In genomic region chr3:196611761-196612483, GRCh38 we compare ENCODE assay signal across 9 cellular contexts. TPM values are rescaled to one million over a fixed set of nuclear protein-coding genes. Genes with fewer than 3 reads are reported as not detected.
DNase-seq lines count a peak whose midpoint lies in the region; ATAC-seq, FAIRE-seq and TF ChIP-seq lines count a peak whose summit lies in the region.
"Had no signal": no experiment of that assay in that cellular context is flagged by ENCODE, and none has a peak within 500 bp of the region (broad histone marks: within the 10 kb centered on the region; RNA-seq: fewer than 3 reads in every experiment).

No MANE protein-coding gene starts in this region.

- no peak for ATAC-seq in stimulated activated naive CD8-positive, alpha-beta T cell treated with anti-CD3 and anti-CD28 coated beads, Interleukin-15, Interleukin-2, amounts not matched to agents 100 U/mL and 50 U/mL, for 24 hours
- ATAC-seq in lung (ENCODE audit: insufficient read depth, low FRiP score) (no peak), GM19455 (IDR thresholded peaks at IDR 0.05; ENCODE audit: unreplicated experiment) (no peak)

- peak overlapping the region; percentile 54 to 85 for H3K27ac ChIP-seq in lung (ENCODE audit: low read depth in 1 of 2, low read length in 1 of 2)

- FAIRE-seq in GM12891 (lab: Jason Lieb, UNC) = no peak

- no peaks in the 10 kb centered on the region for H3K36me3 ChIP-seq in lung (ENCODE audit: control insufficient read depth in 2 of 2, insufficient read depth in 2 of 2, low read length in 2 of 2)

- TF ChIP-seq POLR2A in GM12891 (IDR thresholded peaks at IDR 0.05; ENCODE audit: low read depth, low read length) = no peak

- H3K9me3 Mint-ChIP-seq in stimulated activated naive CD8-positive, alpha-beta T cell treated with anti-CD3 and anti-CD28 coated beads, Interleukin-15, Interleukin-2, amounts not matched to agents 100 ng/mL and 50 ng/mL, for 24 hours = no peaks in the 10 kb centered on the region
- H3K9me3 Mint-ChIP-seq in activated naive CD8-positive, alpha-beta T cell treated with anti-CD3 and anti-CD28 coated beads for 36 hours = peaks cover 1% of the 10 kb centered on the region

- no peaks in the 10 kb centered on the region for H3K9me3 ChIP-seq in lung (ENCODE audit: control insufficient read depth in 2 of 2, insufficient read depth in 1 of 2, low read length in 1 of 2)

- peaks cover 0 to 4% of the 10 kb centered on the region in 2 donors for H3K4me1 ChIP-seq in lung (ENCODE audit: control insufficient read depth in 2 of 2, insufficient read depth in 2 of 2, low read length in 2 of 2)

- H3K27me3 ChIP-seq in lung (ENCODE audit: control insufficient read depth, insufficient read depth) = no peaks in the 10 kb centered on the region

- H3K4me3 ChIP-seq in lung = no peak overlapping the region

- no peaks in the 10 kb centered on the region for H3K27me3 Mint-ChIP-seq in stimulated activated naive CD8-positive, alpha-beta T cell treated with anti-CD3 and anti-CD28 coated beads, Interleukin-15, Interleukin-2, amounts not matched to agents 100 ng/mL and 50 ng/mL, for 24 hours
- H3K27me3 Mint-ChIP-seq in activated naive CD8-positive, alpha-beta T cell treated with anti-CD3 and anti-CD28 coated beads for 36 hours = no peaks in the 10 kb centered on the region

- H3K4me3 Mint-ChIP-seq in stimulated activated naive CD8-positive, alpha-beta T cell treated with anti-CD3 and anti-CD28 coated beads, Interleukin-15, Interleukin-2, amounts not matched to agents 100 ng/mL and 50 ng/mL, for 24 hours = no peak overlapping the region
- no peak overlapping the region for H3K4me3 Mint-ChIP-seq in activated naive CD8-positive, alpha-beta T cell treated with anti-CD3 and anti-CD28 coated beads for 36 hours

- H3K27ac Mint-ChIP-seq in stimulated activated naive CD8-positive, alpha-beta T cell treated with anti-CD3 and anti-CD28 coated beads, Interleukin-15, Interleukin-2, amounts not matched to agents 100 ng/mL and 50 ng/mL, for 24 hours = peak overlapping the region; percentile 68
- peak overlapping the region; percentile 73 for H3K27ac Mint-ChIP-seq in activated naive CD8-positive, alpha-beta T cell treated with anti-CD3 and anti-CD28 coated beads for 36 hours

- no peaks in the 10 kb centered on the region for H3K36me3 Mint-ChIP-seq in stimulated activated naive CD8-positive, alpha-beta T cell treated with anti-CD3 and anti-CD28 coated beads, Interleukin-15, Interleukin-2, amounts not matched to agents 100 ng/mL and 50 ng/mL, for 24 hours (ENCODE audit: low read depth)
- H3K36me3 Mint-ChIP-seq in activated naive CD8-positive, alpha-beta T cell treated with anti-CD3 and anti-CD28 coated beads for 36 hours = no peaks in the 10 kb centered on the region

- 24 to 49% methylated on average over 10 of the region's 10 CpGs for WGBS in lung, 2 donors

- H3K4me1 Mint-ChIP-seq in stimulated activated naive CD8-positive, alpha-beta T cell treated with anti-CD3 and anti-CD28 coated beads, Interleukin-15, Interleukin-2, amounts not matched to agents 100 ng/mL and 50 ng/mL, for 24 hours (ENCODE audit: low read depth) = peaks cover 31% of the 10 kb centered on the region
- peaks cover 24% of the 10 kb centered on the region for H3K4me1 Mint-ChIP-seq in activated naive CD8-positive, alpha-beta T cell treated with anti-CD3 and anti-CD28 coated beads for 36 hours

- TF ChIP-seq CTCF in lung (IDR thresholded peaks at IDR 0.05; ENCODE audit: control extremely low read depth, extremely low read depth) = no peak

- DNase-seq in stimulated activated naive CD8-positive, alpha-beta T cell treated with anti-CD3 and anti-CD28 coated beads, Interleukin-15, Interleukin-2, amounts not matched to agents 100 U/mL and 50 U/mL, for 24 hours = no peak
- no peak for DNase-seq in activated naive CD8-positive, alpha-beta T cell treated with anti-CD3 and anti-CD28 coated beads for 36 hours
- DNase-seq in lung (ENCODE audit: low spot score) = no peak
- DNase-seq in NCI-H1105 treated with DMSO at 0.1 percent for 48 hours (lab: John Stamatoyannopoulos, UW) = no peak
- no peak for DNase-seq in GM12891 (ENCODE audit: insufficient read length, low spot score)
- DNase-seq in NCI-H526 (lab: John Stamatoyannopoulos, UW) = no peak
- DNase-seq: effector CD8-positive, alpha-beta T cell had no signal

TF ChIP-seq in GM12891, 5 proteins besides CTCF, POLR2A, EP300 and RAD21:
- no peak for TF ChIP-seq POLR2AphosphoS5 (IDR thresholded peaks at IDR 0.05; ENCODE audit: low read depth, low read length)
- TF ChIP-seq SPI1 (IDR thresholded peaks at IDR 0.05; ENCODE audit: low read depth, low read length) = no peak
- TF ChIP-seq POU2F2 (IDR thresholded peaks at IDR 0.05; ENCODE audit: low read depth, low read length) = no peak
- no peak for TF ChIP-seq TAF1 (IDR thresholded peaks at IDR 0.05; ENCODE audit: low read depth, low read length)
- TF ChIP-seq PAX5 (IDR thresholded peaks at IDR 0.05; ENCODE audit: insufficient read depth, low read length, severe bottlenecking) = no peak

RNA-seq across cellular contexts. Expression of gene NRROS, which starts 27.6 kb away (rescaled TPM):
- 10 to 100 TPM; 21.2 to 22.0 TPM for total RNA-seq in activated naive CD8-positive, alpha-beta T cell treated with anti-CD3 and anti-CD28 coated beads for 36 hours
- 10 to 100 TPM in 1 of 2 donors, 1 to 10 TPM in 1; 9.7 to 17.6 TPM for total RNA-seq in lung
- 10 to 100 TPM in 1 of 2 donors, 1 to 10 TPM in 1; 6.6 to 16.3 TPM for polyA plus RNA-seq in lung
- 22.1 TPM for polyA plus RNA-seq in GM12891 (2012; ENCODE audit: low read depth, missing spikeins)

RNA-seq across cellular contexts. Expression of gene FBXO45, which starts 43.5 kb away (rescaled TPM):
- 10 to 100 TPM; 26.1 to 26.3 TPM for total RNA-seq in activated naive CD8-positive, alpha-beta T cell treated with anti-CD3 and anti-CD28 coated beads for 36 hours
- total RNA-seq in lung = 10 to 100 TPM in 1 of 2 donors, 1 to 10 TPM in 1; 7.0 to 10.2 TPM
- 1 to 10 TPM; 3.7 to 4.8 TPM for polyA plus RNA-seq in lung
- polyA plus RNA-seq in GM12891 (2012; ENCODE audit: low read depth, missing spikeins) = 9.3 TPM

RNA-seq across cellular contexts. Expression of gene WDR53, which starts 43.6 kb away (rescaled TPM):
- 10 to 100 TPM; 27.3 to 27.5 TPM for total RNA-seq in activated naive CD8-positive, alpha-beta T cell treated with anti-CD3 and anti-CD28 coated beads for 36 hours
- total RNA-seq in lung = 1 to 10 TPM; 6.3 to 9.5 TPM
- polyA plus RNA-seq in lung = 10 to 100 TPM in 1 of 2 donors, 1 to 10 TPM in 1; 9.5 to 17.4 TPM
- polyA plus RNA-seq in GM12891 (2012; ENCODE audit: low read depth, missing spikeins) = 11.6 TPM
